In genomic region chr17:57550671-57551315, GRCh38 we compare ENCODE assay signal across 22 cellular contexts.
DNase-seq lines count a peak whose midpoint lies in the region; ATAC-seq, FAIRE-seq and TF ChIP-seq lines count a peak whose summit lies in the region.
"Had no signal": no experiment of that assay in that cellular context is flagged by ENCODE, and none has a peak within 500 bp of the region (broad histone marks: within the 10 kb centered on the region; RNA-seq: fewer than 3 reads in every experiment).

No MANE protein-coding gene starts in this region.

- H3K27ac ChIP-seq in H1 (ENCODE audit: low read depth, low read length) (no peak overlapping the region), parathyroid adenoma (peak overlapping the region; percentile 98), thyroid gland (no peak overlapping the region)
- H3K27ac ChIP-seq: left ventricle myocardium inferior, right atrium auricular region had no signal

- CTCF ChIA-PET in H1 (lab: Charles Lee; ENCODE audit: partially characterized antibody) = interaction anchor here (0.7 to 6.4 kb wide), 21 partner anchors 11 to 564 kb away, joined by 3 to 98 read pairs (median 4); no protein-coding TSS in a partner anchor

- intact Hi-C loops in thyroid gland (cut with DNase I) = loop anchor here (10.0 kb wide), 1 partner anchor 306 kb away; no protein-coding TSS in a partner anchor

- no peak overlapping the region for H3K23ac ChIP-seq in H1 (ENCODE audit: insufficient read length)

- no peak overlapping the region for H4K5ac ChIP-seq in H1 (ENCODE audit: insufficient read length, low read depth, low read length)

- H4K20me1 ChIP-seq in H1 (replicated peaks in 1 of 2; ENCODE audit: control insufficient read depth in 1 of 2, insufficient read depth in 2 of 2, low read length in 2 of 2) = peaks cover 8 to 10% of the 10 kb centered on the region in 2 experiments

- H4K8ac ChIP-seq in H1 (ENCODE audit: extremely low read depth, insufficient read depth, low read length) = no peak overlapping the region

- no peak overlapping the region for H3K4ac ChIP-seq in H1 (replicated peaks; ENCODE audit: insufficient read length, low read depth, low read length)

- no peak for TF ChIP-seq RAD21 in H1 (IDR thresholded peaks at IDR 0.05 in 1 of 2, conservative IDR thresholded peaks at IDR 0.05 in 1 of 2; ENCODE audit: low read depth in 2 of 2, low read length in 2 of 2)

- H3K9ac ChIP-seq in H1 (replicated peaks in 1 of 4; ENCODE audit: extremely low read depth in 1 of 4, low read depth in 3 of 4, low read length in 3 of 4) (no peak overlapping the region), parathyroid adenoma (no peak overlapping the region)

- TF ChIP-seq POLR2A in GM12892 (IDR thresholded peaks at IDR 0.05; ENCODE audit: low read depth, low read length) (no peak), H1 (IDR thresholded peaks at IDR 0.05; ENCODE audit: control extremely low read depth in 1 of 2, low read depth in 2 of 2, low read length in 2 of 2) (no peak), thyroid gland (IDR thresholded peaks at IDR 0.05) (no peak)

- H3K14ac ChIP-seq in H1 (ENCODE audit: insufficient read length) = no peak overlapping the region

- WGBS in H1 (ENCODE audit: extremely low coverage in 1 of 2, insufficient coverage in 1 of 2, insufficient read length in 1 of 2, insufficient replicate concordance in 2 of 2, low coverage in 1 of 2, low lambda C conversion rate in 2 of 2, missing lambda C conversion rate in 1 of 2), 2 experiments = 85% methylated on average over 11 of the region's 11 CpGs; no CpG with 5 or more reads in 1 of the 2 experiments
- 83 to 87% methylated on average over 11 of the region's 11 CpGs for WGBS in thyroid gland, 2 donors

- no peak overlapping the region for H2BK5ac ChIP-seq in H1 (ENCODE audit: low read depth, low read length)

- no peak overlapping the region for H2BK15ac ChIP-seq in H1 (ENCODE audit: low read length)

- peaks cover 0 to 2% (median 0%) of the 10 kb centered on the region in 4 experiments; a peak in 1 of 8 replicates for H3K36me3 ChIP-seq in H1 (ENCODE audit: control insufficient read depth in 2 of 4, insufficient read depth in 4 of 4, low read length in 3 of 4)
- H3K36me3 ChIP-seq in parathyroid adenoma (ENCODE audit: control insufficient read depth, insufficient read depth, low read length) = no peaks in the 10 kb centered on the region
- H3K36me3 ChIP-seq in thyroid gland = no peaks in the 10 kb centered on the region
- H3K36me3 ChIP-seq: left ventricle myocardium inferior, right atrium auricular region had no signal

- H2BK120ac ChIP-seq in H1 (replicated peaks; ENCODE audit: low read depth, low read length) = no peak overlapping the region

- peak; percentile 58 for FAIRE-seq in GM12892 (lab: Jason Lieb, UNC)
- FAIRE-seq in H1 (lab: Jason Lieb, UNC) = no peak
- FAIRE-seq: colon, D721Med, endothelial cell of umbilical vein had no signal

- H4K91ac ChIP-seq in H1 (replicated peaks; ENCODE audit: insufficient read length, low read length) = no peak overlapping the region

- POLR2A ChIA-PET in H1 (lab: Charles Lee; ENCODE audit: partially characterized antibody) = interaction anchor here (1.1 to 1.5 kb wide), 3 partner anchors 12 to 284 kb away, joined by 3 to 5 read pairs (median 3); no protein-coding TSS in a partner anchor

- no peak for TF ChIP-seq CTCF in H1 (IDR thresholded peaks at IDR 0.05; ENCODE audit: control extremely low read depth in 1 of 3, insufficient read depth in 1 of 3, low read depth in 1 of 3, low read length in 3 of 3)
- TF ChIP-seq CTCF in parathyroid adenoma (IDR thresholded peaks at IDR 0.05) = no peak
- TF ChIP-seq CTCF in thyroid gland (IDR thresholded peaks at IDR 0.05) = no peak

- H3K4me1 ChIP-seq in H1 (replicated peaks in 1 of 4; ENCODE audit: control insufficient read depth in 3 of 4, insufficient read depth in 4 of 4, low read length in 3 of 4) = peaks cover 9 to 51% (median 27%) of the 10 kb centered on the region in 4 experiments
- H3K4me1 ChIP-seq in parathyroid adenoma = peaks cover 80% of the 10 kb centered on the region
- peaks cover 9 to 28% of the 10 kb centered on the region in 2 donors for H3K4me1 ChIP-seq in thyroid gland

- H2AFZ ChIP-seq in H1 (ENCODE audit: low read length) (no peak overlapping the region), parathyroid adenoma (no peak overlapping the region)

- H3K79me1 ChIP-seq in H1 (ENCODE audit: low read depth, low read length) = peaks cover 4% of the 10 kb centered on the region; the same call in 1 of the 2 replicates

- H3K79me2 ChIP-seq in H1 (ENCODE audit: control insufficient read depth in 1 of 2, insufficient read depth in 2 of 2, low read length in 2 of 2) = peaks cover 0 to 5% of the 10 kb centered on the region in 2 experiments; a peak in 1 of 4 replicates
- peaks cover 54% of the 10 kb centered on the region for H3K79me2 ChIP-seq in parathyroid adenoma

- H2AK5ac ChIP-seq in H1 (ENCODE audit: low read depth, low read length) = no peak overlapping the region

- H3K27me3 ChIP-seq in H1 (replicated peaks in 1 of 4; ENCODE audit: control insufficient read depth in 3 of 4, extremely low read depth in 1 of 4, insufficient read depth in 3 of 4, low read length in 3 of 4) (no peaks in the 10 kb centered on the region), parathyroid adenoma (ENCODE audit: control insufficient read depth, insufficient read depth, low read length) (no peaks in the 10 kb centered on the region), thyroid gland (no peaks in the 10 kb centered on the region)
- H3K27me3 ChIP-seq: right atrium auricular region had no signal

- H3K4me3 ChIP-seq in H1 (ENCODE audit: extremely low read depth in 1 of 4, insufficient read depth in 2 of 4, low read depth in 3 of 4, low read length in 4 of 4) = no peak overlapping the region
- H3K4me3 ChIP-seq in parathyroid adenoma (ENCODE audit: low read depth, low read length) = no peak overlapping the region
- no peak overlapping the region for H3K4me3 ChIP-seq in thyroid gland (replicated peaks in 1 of 3)
- H3K4me3 ChIP-seq: left ventricle myocardium inferior, right atrium auricular region had no signal

- peak overlapping the region; percentile 27; the same call in 1 of the 2 replicates for H2BK12ac ChIP-seq in H1 (ENCODE audit: low read depth, low read length)

- no peaks in the 10 kb centered on the region for H3K23me2 ChIP-seq in H1 (ENCODE audit: low read depth, low read length)

- DNase-seq in GM12892 (ENCODE audit: insufficient read length) (no peak), NCI-H526 (lab: John Stamatoyannopoulos, UW) (peak; percentile 91 to 93), H1 (ENCODE audit: low read depth in 1 of 2, low spot score in 2 of 2) (no peak), DMS153 treated with DMSO at 0.1 percent for 48 hours (lab: John Stamatoyannopoulos, UW; ENCODE audit: unreplicated experiment) (no peak), thyroid gland (no peak)
- no peak for DNase-seq in NK-92 treated with Interleukin-12 subunit alpha and Interleukin-12 subunit beta, amount 100 ng/mL, for 24 hours (lab: John Stamatoyannopoulos, UW)
- DNase-seq: activated CD4-positive, CD25-positive, alpha-beta regulatory T cell treated with anti-CD3 and anti-CD28 coated beads, Interleukin-2, amount 50 U/mL, for 72 hours; activated effector memory CD4-positive, alpha-beta T cell treated with anti-CD3 and anti-CD28 coated beads, Interleukin-2, amount 50 U/mL, for 16 hours; aorta; foreskin fibroblast; H7; left ventricle myocardium inferior; natural killer cell; NCI-H1092 treated with DMSO at 0.1 percent for 48 hours; T-helper 2 cell had no signal

- no peak overlapping the region for H2BK20ac ChIP-seq in H1 (ENCODE audit: low read length)

- peak overlapping the region; percentile 86; the same call in 1 of the 2 replicates for H3K18ac ChIP-seq in H1 (ENCODE audit: extremely low read depth, low read length)

- peak overlapping the region in 1 of 2 experiments; percentile 18; a peak in 1 of 4 replicates for H3K4me2 ChIP-seq in H1 (ENCODE audit: insufficient read depth in 1 of 2, low read depth in 2 of 2, low read length in 2 of 2)
- no peak overlapping the region for H3K4me2 ChIP-seq in parathyroid adenoma (ENCODE audit: low read length)

- H3K9me3 ChIP-seq in H1 (ENCODE audit: insufficient read depth in 2 of 2, low read depth in 1 of 2, low read length in 1 of 2) = no peaks in the 10 kb centered on the region
- H3K9me3 ChIP-seq in parathyroid adenoma (ENCODE audit: control insufficient read depth, low read length) = no peaks in the 10 kb centered on the region
- H3K9me3 ChIP-seq in thyroid gland = no peaks in the 10 kb centered on the region
- H3K9me3 ChIP-seq: left ventricle myocardium inferior, right atrium auricular region had no signal

- no peak for ATAC-seq in GM21367 (IDR thresholded peaks at IDR 0.05; ENCODE audit: unreplicated experiment)
- ATAC-seq: Right ventricle myocardium inferior had no signal

- H3K56ac ChIP-seq in H1 (replicated peaks; ENCODE audit: insufficient read length, low read depth, low read length) = no peak overlapping the region

- no peak for TF ChIP-seq EP300 in H1 (IDR thresholded peaks at IDR 0.05; ENCODE audit: borderline replicate concordance in 1 of 2, low read depth in 2 of 2, low read length in 2 of 2)

TF ChIP-seq in H1, 55 proteins besides CTCF, POLR2A, EP300 and RAD21:
- TF ChIP-seq CHD2 (IDR thresholded peaks at IDR 0.05; ENCODE audit: low read length) (no peak), BRCA1 (IDR thresholded peaks at IDR 0.05; ENCODE audit: low read depth, low read length) (no peak), POU5F1 (IDR thresholded peaks at IDR 0.05; ENCODE audit: low read depth, low read length) (no peak), RXRA (IDR thresholded peaks at IDR 0.05; ENCODE audit: insufficient read depth, low read depth, low read length) (no peak), SP1 (IDR thresholded peaks at IDR 0.05; ENCODE audit: low read depth, low read length) (no peak), PHF8 (conservative IDR thresholded peaks at IDR 0.05; ENCODE audit: low read depth, low read length) (no peak), TBP (IDR thresholded peaks at IDR 0.05; ENCODE audit: low read depth, low read length) (no peak), GTF2F1 (IDR thresholded peaks at IDR 0.05; ENCODE audit: borderline replicate concordance, low read depth, low read length) (no peak), TCF12 (IDR thresholded peaks at IDR 0.05; ENCODE audit: low read depth, low read length) (no peak), TEAD4 (IDR thresholded peaks at IDR 0.05; ENCODE audit: low read depth, low read length) (no peak), ZNF274 (IDR thresholded peaks at IDR 0.05; ENCODE audit: borderline replicate concordance, extremely low read depth, low read length) (no peak)
TF ChIP-seq in H1: peak in this region for 0.

Comparison
In these comparisons a context has a peak if more than half of its experiments do, and no peak if none do; other contexts are left out.
1. DNase-seq: peak in NCI-H526 (2 of 2); none in GM12892 (single experiment), H1 (0 of 2), DMS153 treated with DMSO at 0.1 percent for 48 hours (single experiment), NK-92 treated with Interleukin-12 subunit alpha and Interleukin-12 subunit beta, amount 100 ng/mL, for 24 hours (single experiment) and thyroid gland (0 of 2).